8 cellular contexts compared by ENCODE assay signal in the genomic region with DNA sequence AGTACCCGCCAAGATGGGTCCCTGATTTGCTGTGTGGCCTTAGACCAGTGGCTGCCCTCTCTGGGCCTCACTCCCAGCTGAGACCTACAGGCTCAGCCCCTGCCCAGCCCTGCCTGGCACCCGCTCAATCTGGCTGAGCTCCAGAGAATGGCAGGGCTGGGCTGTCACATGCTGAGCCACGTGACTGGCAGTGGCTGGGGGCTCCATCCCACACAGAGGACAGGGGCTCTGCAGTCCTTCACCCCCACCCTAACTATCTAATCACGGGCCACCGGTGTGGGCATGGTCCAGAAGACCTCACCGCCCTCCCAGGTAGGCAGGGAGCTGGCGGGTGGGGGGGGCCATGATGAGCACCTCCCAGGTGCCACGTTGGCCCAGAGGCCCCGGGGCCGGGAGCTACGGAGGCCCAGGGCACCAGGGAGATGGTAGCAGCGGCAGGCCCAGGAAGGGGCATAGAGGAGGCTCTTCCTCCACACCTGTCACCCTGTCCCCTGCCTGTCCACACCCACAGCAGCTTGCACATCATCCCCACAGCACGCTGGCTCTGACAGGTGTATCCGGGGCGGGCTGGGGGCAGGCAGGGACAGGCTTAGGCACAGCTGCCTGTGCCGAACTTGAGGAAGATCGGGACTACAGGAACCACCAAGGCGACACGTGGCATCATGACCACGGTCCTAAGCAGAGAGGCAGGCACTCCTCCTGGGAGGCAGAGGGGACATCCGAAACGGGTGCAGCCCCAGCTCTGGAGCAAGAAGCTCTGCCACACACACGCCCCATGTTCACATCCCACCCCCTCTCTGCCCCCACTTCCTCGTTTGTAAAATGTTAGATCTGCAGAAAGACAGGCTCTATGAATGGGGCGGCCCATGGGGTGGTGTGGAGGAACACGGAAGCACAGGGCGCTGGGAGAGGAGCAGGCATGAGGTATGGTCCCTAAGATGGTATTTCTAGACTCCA. TPM values are rescaled to one million over a fixed set of nuclear protein-coding genes. Genes with fewer than 3 reads are reported as not detected.
DNase-seq lines count a peak whose midpoint lies in the region; ATAC-seq and TF ChIP-seq lines count a peak whose summit lies in the region.

No MANE protein-coding gene starts in this region.

- H3K9me3 ChIP-seq in BE2C = no peaks in the 10 kb centered on the region

- H3K4me1 ChIP-seq in BE2C = peaks cover 23% of the 10 kb centered on the region

- no peak for ATAC-seq in GM21515 (IDR thresholded peaks at IDR 0.05; ENCODE audit: unreplicated experiment)
- no peak for ATAC-seq in GM18909 (IDR thresholded peaks at IDR 0.05; ENCODE audit: poor library complexity, unreplicated experiment)

- in situ Hi-C loops in KBM-7 (cut with MboI; ENCODE audit: low pct_unique_long_range_greater_than_20kb, low sequenced_read_pairs) = no loop called here

- TF ChIP-seq CTCF in BE2C (IDR thresholded peaks at IDR 0.05; ENCODE audit: low read depth, low read length) (no peak), VCaP (conservative IDR thresholded peaks at IDR 0.05) (no peak)

- H3K27ac ChIP-seq in VCaP = peak overlapping the region; percentile 35; the same call in 1 of the 2 replicates

- no peaks in the 10 kb centered on the region for H3K36me3 ChIP-seq in BE2C

- no peak overlapping the region for H3K4me3 ChIP-seq in BE2C (ENCODE audit: low read depth, low read length)

- DNase-seq in BE2C (peak; percentile 57), KBM-7 (peak; percentile 20), myocyte (ENCODE audit: low read depth) (peak; percentile 88), NCI-H187 treated with DMSO at 0.1 percent for 48 hours (lab: John Stamatoyannopoulos, UW) (no peak)
- DNase-seq in activated effector memory CD4-positive, alpha-beta T cell treated with anti-CD3 and anti-CD28 coated beads, Interleukin-2, amount 50 U/mL, for 16 hours = no peak

- H3K27me3 ChIP-seq in BE2C = no peaks in the 10 kb centered on the region

RNA-seq across cellular contexts. Expression of a gene that starts 1.5 kb away (rescaled TPM):
- 1.1 TPM for polyA plus RNA-seq in BE2C (2012; ENCODE audit: insufficient read depth, insufficient read length, low read depth)
- total RNA-seq in myocyte = 36.6 and 68.4 TPM in 2 replicates
- 26.8 TPM for polyA plus RNA-seq in myocyte (2012)

RNA-seq across cellular contexts. Expression of a gene that starts 4.8 kb away (rescaled TPM):
- polyA plus RNA-seq in BE2C (2012; ENCODE audit: insufficient read depth, insufficient read length, low read depth) = 2.8 TPM
- 25.0 and 32.4 TPM in 2 replicates for total RNA-seq in myocyte
- polyA plus RNA-seq in myocyte (2012) = 13.7 TPM

RNA-seq across cellular contexts. Expression of a gene that starts 21.8 kb away (rescaled TPM):
- 610 TPM for polyA plus RNA-seq in BE2C (2012; ENCODE audit: insufficient read depth, insufficient read length, low read depth)
- total RNA-seq in myocyte = 154 and 195 TPM in 2 replicates
- 215 TPM for polyA plus RNA-seq in myocyte (2012)

RNA-seq across cellular contexts. Expression of a gene that starts 30.2 kb away (rescaled TPM):
- 58.1 TPM for polyA plus RNA-seq in BE2C (2012; ENCODE audit: insufficient read depth, insufficient read length, low read depth)
- total RNA-seq in myocyte = 25.8 and 33.1 TPM in 2 replicates
- polyA plus RNA-seq in myocyte (2012) = 23.3 TPM

Comparison
In these comparisons a context has a peak if more than half of its experiments do, and no peak if none do; other contexts are left out.
1. DNase-seq: peak in BE2C (single experiment), KBM-7 (single experiment) and myocyte (single experiment); none in NCI-H187 treated with DMSO at 0.1 percent for 48 hours (single experiment) and activated effector memory CD4-positive, alpha-beta T cell treated with anti-CD3 and anti-CD28 coated beads, Interleukin-2, amount 50 U/mL, for 16 hours (single experiment).